ENCODE assay signal across 15 cellular contexts in genomic region chr5:107687937-107688336, GRCh38. TPM values are rescaled to one million over a fixed set of nuclear protein-coding genes. Genes with fewer than 3 reads are reported as not detected.
DNase-seq lines count a peak whose midpoint lies in the region; ATAC-seq and TF ChIP-seq lines count a peak whose summit lies in the region.
"Had no signal": no experiment of that assay in that cellular context is flagged by ENCODE, and none has a peak within 500 bp of the region (broad histone marks: within the 10 kb centered on the region; RNA-seq: fewer than 3 reads in every experiment).

No MANE protein-coding gene starts in this region.

- POLR2A ChIA-PET in WTC11 (lab: Charles Lee), result no interaction called here

- H3K27ac Mint-ChIP-seq in WTC11, result no peak overlapping the region
- no peak overlapping the region for H3K27ac Mint-ChIP-seq in stimulated activated effector memory CD8-positive, alpha-beta T cell treated with anti-CD3 and anti-CD28 coated beads, Interleukin-12 subunit alpha, Interleukin-12 subunit beta, amount 100 ng/mL, for 72 hours
- no peak overlapping the region for H3K27ac Mint-ChIP-seq in glutamatergic neuron (ENCODE audit: unreplicated experiment)
- H3K27ac Mint-ChIP-seq: B cell; CD4-positive, alpha-beta T cell had no signal

- no peaks in the 10 kb centered on the region for H3K27me3 Mint-ChIP-seq in WTC11 (ENCODE audit: low read depth)
- peaks cover 2% of the 10 kb centered on the region for H3K27me3 Mint-ChIP-seq in glutamatergic neuron (ENCODE audit: unreplicated experiment)

- H3K4me3 Mint-ChIP-seq in WTC11, result no peak overlapping the region
- no peak overlapping the region for H3K4me3 Mint-ChIP-seq in stimulated activated effector memory CD8-positive, alpha-beta T cell treated with anti-CD3 and anti-CD28 coated beads, Interleukin-12 subunit alpha, Interleukin-12 subunit beta, amount 100 ng/mL, for 72 hours
- H3K4me3 Mint-ChIP-seq in glutamatergic neuron (ENCODE audit: unreplicated experiment), result no peak overlapping the region
- H3K4me3 Mint-ChIP-seq: B cell; CD4-positive, alpha-beta T cell had no signal

- DNase-seq in WTC11 (ENCODE audit: low spot score) (no peak), glutamatergic neuron (no peak), occipital lobe (lab: John Stamatoyannopoulos, UW) (no peak)
- no peak for DNase-seq in stimulated activated effector memory CD8-positive, alpha-beta T cell treated with anti-CD3 and anti-CD28 coated beads, Interleukin-12 subunit alpha, Interleukin-12 subunit beta, amount 100 ng/mL, for 72 hours (ENCODE audit: low spot score in 2 of 2)
- no peak for DNase-seq in stimulated activated naive CD4-positive, alpha-beta T cell treated with Interleukin-2 at 50 U/mL for 16 hours (lab: John Stamatoyannopoulos, UW)
- DNase-seq: C1 segment of cervical spinal cord; CD4-positive, alpha-beta T cell; DMS79; EL; GDM1; H7 had no signal

- TF ChIP-seq CTCF in WTC11 (IDR thresholded peaks at IDR 0.05), result no peak
- TF ChIP-seq CTCF in glutamatergic neuron (IDR thresholded peaks at IDR 0.05; ENCODE audit: partially characterized antibody, unreplicated experiment), result no peak

- peaks cover 5% of the 10 kb centered on the region for H3K4me1 Mint-ChIP-seq in WTC11
- H3K4me1 Mint-ChIP-seq in stimulated activated effector memory CD8-positive, alpha-beta T cell treated with anti-CD3 and anti-CD28 coated beads, Interleukin-12 subunit alpha, Interleukin-12 subunit beta, amount 100 ng/mL, for 72 hours, result no peaks in the 10 kb centered on the region
- H3K4me1 Mint-ChIP-seq in glutamatergic neuron (ENCODE audit: low read depth, unreplicated experiment), result peaks cover 4% of the 10 kb centered on the region
- H3K4me1 Mint-ChIP-seq: B cell had no signal

- H3K36me3 Mint-ChIP-seq in WTC11, result peaks cover 12% of the 10 kb centered on the region
- H3K36me3 Mint-ChIP-seq in stimulated activated effector memory CD8-positive, alpha-beta T cell treated with anti-CD3 and anti-CD28 coated beads, Interleukin-12 subunit alpha, Interleukin-12 subunit beta, amount 100 ng/mL, for 72 hours, result no peaks in the 10 kb centered on the region
- H3K36me3 Mint-ChIP-seq in glutamatergic neuron (ENCODE audit: unreplicated experiment), result peaks cover 17% of the 10 kb centered on the region

- H3K9me3 Mint-ChIP-seq in WTC11 (peaks cover 29% of the 10 kb centered on the region), glutamatergic neuron (ENCODE audit: unreplicated experiment) (peaks cover 2% of the 10 kb centered on the region)
- peaks cover 2% of the 10 kb centered on the region for H3K9me3 Mint-ChIP-seq in stimulated activated effector memory CD8-positive, alpha-beta T cell treated with anti-CD3 and anti-CD28 coated beads, Interleukin-12 subunit alpha, Interleukin-12 subunit beta, amount 100 ng/mL, for 72 hours

- CTCF ChIA-PET in WTC11 (lab: Charles Lee), result interaction anchor here (0.6 kb wide), 1 partner anchor 458 kb away, joined by 3 read pairs; no protein-coding TSS in a partner anchor

- ATAC-seq in GM18868 (IDR thresholded peaks at IDR 0.05; ENCODE audit: unreplicated experiment), result peak; percentile 72
- peak; percentile 41; the same call in 1 of the 2 replicates for ATAC-seq in WTC11
- peak; percentile 47 for ATAC-seq in esophagus mucosa
- ATAC-seq in stimulated activated effector memory CD8-positive, alpha-beta T cell treated with anti-CD3 and anti-CD28 coated beads, Interleukin-12 subunit alpha, Interleukin-12 subunit beta, amount 100 ng/mL, for 72 hours, result peak; percentile 16
- ATAC-seq: HepG2 had no signal

TF ChIP-seq in WTC11, 78 proteins besides CTCF, POLR2A, EP300 and RAD21:
- TF ChIP-seq ZNF396 (CRISPR knock-in tag; IDR thresholded peaks at IDR 0.05; ENCODE audit: borderline replicate concordance) (no peak), PRRX2 (CRISPR knock-in tag; IDR thresholded peaks at IDR 0.05) (no peak), ERG (CRISPR knock-in tag; IDR thresholded peaks at IDR 0.05) (no peak), NR2C2 (CRISPR knock-in tag; IDR thresholded peaks at IDR 0.05) (no peak), ZNF423 (CRISPR knock-in tag; IDR thresholded peaks at IDR 0.05) (no peak), ARID4B (CRISPR knock-in tag; IDR thresholded peaks at IDR 0.05; ENCODE audit: borderline replicate concordance) (no peak), FOXK1 (CRISPR knock-in tag; IDR thresholded peaks at IDR 0.05) (no peak), ZNF263 (CRISPR knock-in tag; IDR thresholded peaks at IDR 0.05; ENCODE audit: low read depth) (no peak), ZBTB43 (CRISPR knock-in tag; IDR thresholded peaks at IDR 0.05) (no peak), NFYB (CRISPR knock-in tag; conservative IDR thresholded peaks at IDR 0.05; ENCODE audit: low read depth) (no peak), ZNF121 (CRISPR knock-in tag; IDR thresholded peaks at IDR 0.05) (no peak), SOX15 (CRISPR knock-in tag; IDR thresholded peaks at IDR 0.05) (no peak), TEAD1 (CRISPR knock-in tag; IDR thresholded peaks at IDR 0.05) (no peak), MYBL2 (CRISPR knock-in tag; IDR thresholded peaks at IDR 0.05) (no peak)

RNA-seq across cellular contexts. Expression of gene EFNA5, which starts 17.2 kb away (rescaled TPM):
- total RNA-seq in WTC11 (2021) (17.4 to 23.6 TPM (median 23.2 TPM) in 3 replicates), esophagus mucosa (29.7 TPM), glutamatergic neuron (ENCODE audit: unreplicated experiment) (158 TPM), occipital lobe (14.5 TPM)
- total RNA-seq: B cell; CD4-positive, alpha-beta T cell; HepG2 had no signal

Comparison
In these comparisons a context has a peak if more than half of its experiments do, and no peak if none do; other contexts are left out.
1. ATAC-seq: peak in every context shown above with its lines; median percentile 72 in GM18868; 47 in esophagus mucosa; 41 in WTC11; 16 in stimulated activated effector memory CD8-positive, alpha-beta T cell treated with anti-CD3 and anti-CD28 coated beads, Interleukin-12 subunit alpha, Interleukin-12 subunit beta, amount 100 ng/mL, for 72 hours.